In the genomic region with DNA sequence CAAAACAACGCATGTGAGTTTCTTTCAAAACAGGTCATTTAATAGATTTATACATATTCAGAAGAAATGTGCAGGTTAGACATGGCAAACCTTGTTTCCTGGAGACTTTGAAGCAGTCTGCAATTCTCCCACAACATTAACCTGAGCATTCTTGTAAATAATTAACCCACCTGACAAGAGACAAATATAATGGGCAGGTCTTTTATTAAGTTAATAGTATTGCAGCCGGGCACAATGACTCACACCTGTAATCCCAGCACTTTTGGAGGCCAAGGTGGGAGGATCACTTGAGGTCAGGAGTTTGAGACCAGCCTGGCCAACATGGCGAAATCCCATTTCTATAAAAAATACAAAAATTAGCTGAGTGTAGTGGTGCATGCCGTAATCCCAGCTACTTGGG, we compare ENCODE assay signal across 1 cellular context.
TF ChIP-seq lines count a peak whose summit lies in the region.

No MANE protein-coding gene starts in this region.

TF ChIP-seq in IMR-90, 13 proteins besides CTCF, POLR2A, EP300 and RAD21:
- TF ChIP-seq MAZ (IDR thresholded peaks at IDR 0.05; ENCODE audit: borderline replicate concordance, low read depth, low read length), result no peak
- TF ChIP-seq NFE2L2 (IDR thresholded peaks at IDR 0.05; ENCODE audit: low read depth, low read length), result no peak
- TF ChIP-seq BHLHE40 (IDR thresholded peaks at IDR 0.05; ENCODE audit: low read depth, low read length), result no peak
- no peak for TF ChIP-seq RFX5 (IDR thresholded peaks at IDR 0.05; ENCODE audit: low read depth, low read length)
- no peak for TF ChIP-seq FOS (IDR thresholded peaks at IDR 0.05; ENCODE audit: low read depth, low read length)
- TF ChIP-seq MXI1 (IDR thresholded peaks at IDR 0.05; ENCODE audit: borderline replicate concordance, low read depth, low read length), result no peak
- TF ChIP-seq SMC3 (IDR thresholded peaks at IDR 0.05; ENCODE audit: low read depth, low read length), result no peak
- TF ChIP-seq RCOR1 (IDR thresholded peaks at IDR 0.05; ENCODE audit: insufficient replicate concordance, low read length), result no peak
- no peak for TF ChIP-seq CEBPB (IDR thresholded peaks at IDR 0.05; ENCODE audit: low read depth, low read length)
- TF ChIP-seq CHD1 (IDR thresholded peaks at IDR 0.05; ENCODE audit: low read depth, low read length), result no peak
- TF ChIP-seq, protein P1, sequence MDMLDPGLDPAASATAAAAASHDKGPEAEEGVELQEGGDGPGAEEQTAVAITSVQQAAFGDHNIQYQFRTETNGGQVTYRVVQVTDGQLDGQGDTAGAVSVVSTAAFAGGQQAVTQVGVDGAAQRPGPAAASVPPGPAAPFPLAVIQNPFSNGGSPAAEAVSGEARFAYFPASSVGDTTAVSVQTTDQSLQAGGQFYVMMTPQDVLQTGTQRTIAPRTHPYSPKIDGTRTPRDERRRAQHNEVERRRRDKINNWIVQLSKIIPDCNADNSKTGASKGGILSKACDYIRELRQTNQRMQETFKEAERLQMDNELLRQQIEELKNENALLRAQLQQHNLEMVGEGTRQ (IDR thresholded peaks at IDR 0.05; ENCODE audit: low read depth, low read length), result no peak
- no peak for TF ChIP-seq MAFK (IDR thresholded peaks at IDR 0.05; ENCODE audit: low read depth, low read length)
- TF ChIP-seq ELK1 (IDR thresholded peaks at IDR 0.05; ENCODE audit: borderline replicate concordance, low read depth, low read length), result no peak
